Comparison of ENCODE assay signal across 1 cellular context in genomic region chr3:10471337-10471721, GRCh38.
A peak's percentile ranks its signal among the peaks of the same experiment; 100 is the strongest.
TF ChIP-seq lines count a peak whose summit lies in the region.

No MANE protein-coding gene starts in this region.

TF ChIP-seq in H1, 55 proteins besides CTCF, POLR2A, EP300 and RAD21:
- TF ChIP-seq NRF1 (IDR thresholded peaks at IDR 0.05; ENCODE audit: low read depth, low read length) (no peak), EGR1 (IDR thresholded peaks at IDR 0.05; ENCODE audit: borderline replicate concordance, low read depth, low read length) (peak; percentile 40; the same call in 1 of the 2 replicates)
